31 cellular contexts compared by ENCODE assay signal in the genomic region with DNA sequence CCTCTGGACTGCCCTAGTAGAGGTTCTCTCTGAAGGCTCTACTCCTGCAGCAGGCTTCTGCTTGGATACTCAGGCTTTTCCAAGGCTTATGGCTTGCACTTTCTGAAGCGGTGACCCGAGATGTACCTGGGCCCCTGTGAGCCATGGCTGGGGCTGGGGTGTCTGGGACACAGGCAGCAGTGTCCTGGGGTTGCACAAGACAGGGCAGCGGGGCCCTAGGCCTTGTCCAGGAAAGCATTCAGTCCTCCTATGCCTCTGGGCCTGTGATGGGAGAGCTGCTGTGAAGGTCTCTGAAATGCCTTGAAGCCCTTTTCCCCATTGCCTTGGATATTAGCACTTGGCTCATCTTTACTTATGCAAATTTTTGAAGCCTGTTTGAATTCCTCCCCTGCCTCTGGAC.
DNase-seq lines count a peak whose midpoint lies in the region; ATAC-seq and TF ChIP-seq lines count a peak whose summit lies in the region.
"Had no signal": no experiment of that assay in that cellular context is flagged by ENCODE, and none has a peak within 500 bp of the region (broad histone marks: within the 10 kb centered on the region; RNA-seq: fewer than 3 reads in every experiment).

No MANE protein-coding gene starts in this region.

- H3K27me3 Mint-ChIP-seq in endodermal cell (ENCODE audit: insufficient read depth), result peaks cover 13% of the 10 kb centered on the region
- H3K27me3 Mint-ChIP-seq: CD4-positive, CD25-positive, alpha-beta regulatory T cell had no signal

- POLR2A ChIA-PET in HEK293 (lab: Yijun Ruan, JAX), result no interaction called here

- H3K4me1 ChIP-seq in HEK293 (ENCODE audit: control insufficient read depth, insufficient read depth, low read length) (no peaks in the 10 kb centered on the region), endodermal cell (ENCODE audit: control insufficient read depth, insufficient read depth, low read length) (no peaks in the 10 kb centered on the region)
- H3K4me1 ChIP-seq: A549, BE2C, BLaER1, Caco-2 had no signal

- no peak overlapping the region for H3K9ac ChIP-seq in endodermal cell (ENCODE audit: extremely low read depth, low read length, poor library complexity, severe bottlenecking)
- H3K9ac ChIP-seq: BLaER1; BLaER1 treated with 17β-estradiol and CSF1 and Interleukin-3, amounts not matched to agents 10 nM and 100 nM had no signal

- H3K36me3 Mint-ChIP-seq in endodermal cell (ENCODE audit: low read depth), result no peaks in the 10 kb centered on the region
- H3K36me3 Mint-ChIP-seq: CD14-positive monocyte; CD4-positive, alpha-beta memory T cell; CD4-positive, CD25-positive, alpha-beta regulatory T cell; CD8-positive, alpha-beta T cell had no signal

- no peak for TF ChIP-seq CTCF in HEK293 (tag by site-specific recombination; IDR thresholded peaks at IDR 0.05)
- TF ChIP-seq CTCF in endodermal cell (conservative IDR thresholded peaks at IDR 0.05), result no peak

- no peaks in the 10 kb centered on the region for H3K4me1 Mint-ChIP-seq in endodermal cell
- H3K4me1 Mint-ChIP-seq: B cell; CD14-positive monocyte; CD4-positive, alpha-beta memory T cell; CD4-positive, CD25-positive, alpha-beta regulatory T cell; CD8-positive, alpha-beta memory T cell had no signal

- no peak for DNase-seq in endodermal cell
- DNase-seq in stimulated activated CD4-positive, alpha-beta T cell treated with anti-CD3 and anti-CD28 coated beads, Interleukin-15, amount 100 ng/mL, for 24 hours, result no peak
- DNase-seq: 8988T; ACHN; AML-193; BE2C; C1 segment of cervical spinal cord; Caco-2; Calu3; CD4-positive, alpha-beta memory T cell; CD4-positive, alpha-beta T cell; CD4-positive, CD25-positive, alpha-beta regulatory T cell; CD8-positive, alpha-beta memory T cell; CD8-positive, alpha-beta T cell; COR-L47; DMS 273 treated with DMSO at 0.1 percent for 48 hours; DMS153; DMS53; DMS79; DMS79 treated with DMSO at 0.1 percent for 48 hours; DND-41; EL had no signal

- no peaks in the 10 kb centered on the region for H3K27me3 ChIP-seq in endodermal cell (ENCODE audit: control insufficient read depth, insufficient read depth, low read length, poor library complexity, severe bottlenecking)
- H3K27me3 ChIP-seq: BE2C; BLaER1; BLaER1 treated with 17β-estradiol and CSF1 and Interleukin-3, amounts not matched to agents 10 nM and 100 nM had no signal

- CTCF ChIA-PET in HEK293 (lab: Yijun Ruan, JAX), result no interaction called here

- H3K36me3 ChIP-seq in HEK293 (ENCODE audit: control insufficient read depth in 2 of 2, insufficient read depth in 1 of 2, low read length in 2 of 2) (no peaks in the 10 kb centered on the region), endodermal cell (ENCODE audit: control insufficient read depth, insufficient read depth, low read length) (no peaks in the 10 kb centered on the region)
- H3K36me3 ChIP-seq: BE2C, BLaER1 had no signal

- H3K9me3 ChIP-seq in HEK293 (ENCODE audit: control insufficient read depth, insufficient read depth, low read depth, low read length) (no peaks in the 10 kb centered on the region), endodermal cell (ENCODE audit: control insufficient read depth, low read length) (peaks cover 45% of the 10 kb centered on the region)
- H3K9me3 ChIP-seq: A549, BE2C, Caco-2 had no signal

- H3K27ac ChIP-seq in HEK293 (ENCODE audit: extremely low read depth, low read depth, low read length) (no peak overlapping the region), endodermal cell (ENCODE audit: low read depth, low read length) (no peak overlapping the region)
- H3K27ac ChIP-seq: 22Rv1; A549; BLaER1; BLaER1 treated with 17β-estradiol and CSF1 and Interleukin-3, amounts not matched to agents 10 nM and 100 nM; C4-2B had no signal

- no peak for ATAC-seq in GM21423 (IDR thresholded peaks at IDR 0.05; ENCODE audit: unreplicated experiment)
- ATAC-seq: A549; CD8-positive, alpha-beta T cell had no signal

- H3K4me3 Mint-ChIP-seq in endodermal cell, result no peak overlapping the region
- H3K4me3 Mint-ChIP-seq: B cell; CD14-positive monocyte; CD4-positive, alpha-beta memory T cell; CD4-positive, alpha-beta T cell; CD4-positive, CD25-positive, alpha-beta regulatory T cell; CD8-positive, alpha-beta memory T cell; CD8-positive, alpha-beta T cell had no signal

- H3K4me3 ChIP-seq in HEK293 (ENCODE audit: low read depth, low read length) (no peak overlapping the region), endodermal cell (ENCODE audit: low read length) (peak overlapping the region; percentile 55)
- H3K4me3 ChIP-seq: A549; BLaER1; BLaER1 treated with 17β-estradiol and CSF1 and Interleukin-3, amounts not matched to agents 10 nM and 100 nM had no signal

- H3K9me3 Mint-ChIP-seq in endodermal cell, result peaks cover 40% of the 10 kb centered on the region

- 90 to 93% methylated on average over 2 to 3 of the region's 3 CpGs for WGBS in endodermal cell (ENCODE audit: insufficient coverage in 1 of 2, insufficient read length in 1 of 2), 2 experiments

- H3K27ac Mint-ChIP-seq in endodermal cell, result no peak overlapping the region
- H3K27ac Mint-ChIP-seq: B cell; CD14-positive monocyte; CD4-positive, alpha-beta T cell; CD4-positive, CD25-positive, alpha-beta regulatory T cell; CD8-positive, alpha-beta memory T cell; CD8-positive, alpha-beta T cell had no signal

TF ChIP-seq in HEK293, 187 proteins besides CTCF, POLR2A, EP300 and RAD21:
- TF ChIP-seq ZNF274 (IDR thresholded peaks at IDR 0.05; ENCODE audit: low read length) (no peak), ZNF274 (tag by site-specific recombination; IDR thresholded peaks at IDR 0.05; ENCODE audit: borderline replicate concordance) (no peak), ZNF585B (tag by site-specific recombination; IDR thresholded peaks at IDR 0.05) (peak; percentile 83)
